16 cellular contexts compared by ENCODE assay signal in the genomic region with DNA sequence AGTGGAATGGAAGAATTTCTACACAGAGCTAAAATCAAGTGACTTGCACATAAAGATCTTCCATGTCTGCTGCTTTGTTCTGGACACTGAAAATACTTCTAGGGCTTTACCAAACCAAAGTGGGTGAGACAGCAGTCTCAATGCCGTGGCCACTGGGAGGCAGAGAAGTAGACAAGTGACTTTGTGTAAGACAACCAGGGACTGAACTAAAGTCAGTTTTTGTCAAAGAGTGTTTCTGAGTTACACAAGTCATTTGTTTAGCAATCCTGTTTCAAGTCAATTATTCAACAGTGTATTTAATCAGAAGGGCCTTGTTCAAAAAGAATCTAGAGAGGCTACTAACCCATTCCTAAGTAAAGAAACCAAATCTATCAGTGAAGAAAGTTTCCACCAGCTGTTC. TPM values are rescaled to one million over a fixed set of nuclear protein-coding genes. Genes with fewer than 3 reads are reported as not detected.
A peak's percentile ranks its signal among the peaks of the same experiment; 100 is the strongest.
DNase-seq lines count a peak whose midpoint lies in the region; ATAC-seq, FAIRE-seq and TF ChIP-seq lines count a peak whose summit lies in the region.
"Had no signal": no experiment of that assay in that cellular context is flagged by ENCODE, and none has a peak within 500 bp of the region (broad histone marks: within the 10 kb centered on the region; RNA-seq: fewer than 3 reads in every experiment).

No MANE protein-coding gene starts in this region.

- H3K4me3 ChIP-seq in SK-N-MC (no peak overlapping the region), keratinocyte (ENCODE audit: control insufficient read depth in 2 of 3, extremely low read depth in 1 of 3, insufficient read depth in 2 of 3, low read depth in 1 of 3, low read length in 3 of 3) (no peak overlapping the region)
- H3K4me3 ChIP-seq: A549 had no signal

- peaks cover 67% of the 10 kb centered on the region for H3K36me3 Mint-ChIP-seq in CD4-positive, alpha-beta T cell (ENCODE audit: low read depth)
- peaks cover 81% of the 10 kb centered on the region for H3K36me3 Mint-ChIP-seq in nephron progenitor cell (ENCODE audit: low read depth)

- H3K27me3 ChIP-seq in CD4-positive, alpha-beta T cell (ENCODE audit: control insufficient read depth, insufficient read depth, low read length): no peaks in the 10 kb centered on the region
- no peaks in the 10 kb centered on the region for H3K27me3 ChIP-seq in keratinocyte (ENCODE audit: control insufficient read depth, extremely low read depth, insufficient read depth, low read length)

- peak; percentile 9 for FAIRE-seq in keratinocyte (lab: Jason Lieb, UNC)

- no peak for DNase-seq in CD4-positive, alpha-beta T cell
- DNase-seq in SK-N-MC (ENCODE audit: low read depth, low spot score) (no peak), keratinocyte (ENCODE audit: low read depth, low spot score) (no peak), nephron progenitor cell (no peak), NCI-H510A treated with DMSO at 0.1 percent for 48 hours (lab: John Stamatoyannopoulos, UW) (no peak), T-helper 2 cell (no peak)
- DNase-seq: C1 segment of cervical spinal cord, NCI-H187, NCI-H345, NCI-H69 had no signal

- H3K9me3 ChIP-seq in CD4-positive, alpha-beta T cell (ENCODE audit: control insufficient read depth, low read length): no peaks in the 10 kb centered on the region
- no peaks in the 10 kb centered on the region for H3K9me3 ChIP-seq in SK-N-MC (ENCODE audit: low read depth, low read length)
- H3K9me3 ChIP-seq in keratinocyte (ENCODE audit: control insufficient read depth, low read depth, low read length): no peaks in the 10 kb centered on the region
- H3K9me3 ChIP-seq: A549 had no signal

- TF ChIP-seq CTCF in CD4-positive, alpha-beta T cell (IDR thresholded peaks at IDR 0.05): no peak
- TF ChIP-seq CTCF in keratinocyte (optimal IDR thresholded peaks at IDR 0.05 in 1 of 3, IDR thresholded peaks at IDR 0.05 in 1 of 3, conservative IDR thresholded peaks at IDR 0.05 in 1 of 3; ENCODE audit: extremely low read depth in 1 of 3, insufficient read depth in 2 of 3, low read length in 3 of 3) (no peak), nephron progenitor cell (IDR thresholded peaks at IDR 0.05) (no peak)

- CTCF ChIA-PET in CD4-positive, alpha-beta T cell (lab: Charles Lee): interaction anchor here (1.0 kb wide), 1 partner anchor 24 kb away, joined by 4 read pairs; no protein-coding TSS in a partner anchor

- intact Hi-C loops in CD4-positive, alpha-beta T cell (cut with DNase I, micrococcal nuclease): no loop called here

- no peak overlapping the region for H3K4me2 ChIP-seq in keratinocyte (ENCODE audit: control insufficient read depth, extremely low read depth, insufficient read depth, low read depth, low read length)
- H3K4me2 ChIP-seq: A549 had no signal

- no peaks in the 10 kb centered on the region for H3K4me1 Mint-ChIP-seq in CD4-positive, alpha-beta T cell (ENCODE audit: low read depth)
- H3K4me1 Mint-ChIP-seq in nephron progenitor cell: no peaks in the 10 kb centered on the region

- no peak overlapping the region for H3K4me3 Mint-ChIP-seq in CD4-positive, alpha-beta T cell
- no peak overlapping the region for H3K4me3 Mint-ChIP-seq in nephron progenitor cell

- H4K20me1 ChIP-seq in keratinocyte (ENCODE audit: control insufficient read depth, extremely low read depth, insufficient read depth, low read length): no peaks in the 10 kb centered on the region

- dilution Hi-C loops in keratinocyte (cut with MboI; ENCODE audit: extremely low pct_ligation_motif_present, low sequenced_read_pairs): no loop called here

- H3K9me1 ChIP-seq in keratinocyte (ENCODE audit: control insufficient read depth, extremely low read depth, insufficient read depth, low read length): no peaks in the 10 kb centered on the region

- peaks cover 90% of the 10 kb centered on the region for H3K36me3 ChIP-seq in SK-N-MC (ENCODE audit: insufficient read depth, low read length)
- peaks cover 13 to 16% of the 10 kb centered on the region in 2 experiments for H3K36me3 ChIP-seq in keratinocyte (ENCODE audit: control insufficient read depth in 2 of 2, extremely low read depth in 1 of 2, insufficient read depth in 2 of 2, low read length in 2 of 2)

- no peaks in the 10 kb centered on the region for H3K79me2 ChIP-seq in keratinocyte (ENCODE audit: control insufficient read depth, insufficient read depth, low read length)

- H3K9ac ChIP-seq in SK-N-MC (ENCODE audit: insufficient read length) (no peak overlapping the region), keratinocyte (ENCODE audit: control insufficient read depth, extremely low read depth, insufficient read depth, low read length) (no peak overlapping the region)

- ATAC-seq in CD4-positive, alpha-beta T cell (ENCODE audit: poor library complexity): no peak
- ATAC-seq in GM19467 (IDR thresholded peaks at IDR 0.05; ENCODE audit: unreplicated experiment) (no peak), HG03565 (IDR thresholded peaks at IDR 0.05; ENCODE audit: unreplicated experiment) (no peak)
- ATAC-seq: HCT116 had no signal

- POLR2A ChIA-PET in CD4-positive, alpha-beta T cell (lab: Charles Lee): interaction anchor here (1.3 kb wide), 1 partner anchor 47 kb away, joined by 5 read pairs; no protein-coding TSS in a partner anchor

- H2AFZ ChIP-seq in keratinocyte (ENCODE audit: control insufficient read depth, low read length): no peak overlapping the region

- H3K27me3 Mint-ChIP-seq in CD4-positive, alpha-beta T cell: no peaks in the 10 kb centered on the region
- peaks cover 4% of the 10 kb centered on the region for H3K27me3 Mint-ChIP-seq in nephron progenitor cell (ENCODE audit: low read depth, poor library complexity)

- H3K4me1 ChIP-seq in keratinocyte (ENCODE audit: control insufficient read depth, extremely low read depth, insufficient read depth, low read length): no peaks in the 10 kb centered on the region

- H3K9me3 Mint-ChIP-seq in CD4-positive, alpha-beta T cell: no peaks in the 10 kb centered on the region
- H3K9me3 Mint-ChIP-seq in nephron progenitor cell: no peaks in the 10 kb centered on the region

- H3K27ac Mint-ChIP-seq in CD4-positive, alpha-beta T cell: peak overlapping the region; percentile 3
- H3K27ac Mint-ChIP-seq in nephron progenitor cell: peak overlapping the region; percentile 66

- no peak overlapping the region for H3K27ac ChIP-seq in CD4-positive, alpha-beta T cell (ENCODE audit: low read depth, low read length)
- H3K27ac ChIP-seq in SK-N-MC: peak overlapping the region; percentile 51
- H3K27ac ChIP-seq in keratinocyte (ENCODE audit: control insufficient read depth, insufficient read depth, low read length): no peak overlapping the region
- H3K27ac ChIP-seq: A549, HL-60, RWPE1 had no signal

RNA-seq across cellular contexts. Expression of gene TCP11L1, which starts 46.6 kb away (rescaled TPM):
- 10 to 100 TPM in 1 of 2 experiments, 1 to 10 TPM in 1; 9.8 to 11.9 TPM for total RNA-seq in CD4-positive, alpha-beta T cell
- 22.8 to 27.6 TPM (median 25.1 TPM) in 3 replicates for polyA plus RNA-seq in keratinocyte
- polyA plus RNA-seq in keratinocyte (2011; ENCODE audit: low read depth): 18.5 TPM
- polyA plus RNA-seq in keratinocyte (2011; cell fraction: cytosol; rRNA removed): 20.8 and 27.7 TPM in 2 replicates
- 40.1 and 42.0 TPM in 2 replicates for polyA plus RNA-seq in keratinocyte (2011; cell fraction: nucleus; rRNA removed)
- 14.3 and 18.3 TPM in 2 replicates for polyA plus RNA-seq in keratinocyte (2012; ENCODE audit: low replicate concordance)
- polyA minus RNA-seq in keratinocyte: 41.5 to 54.0 TPM (median 50.8 TPM) in 3 replicates
- polyA minus RNA-seq in keratinocyte (2011; cell fraction: cytosol; rRNA and poly(A)+ RNA removed): 45.1 TPM
- 35.2 and 63.4 TPM in 2 replicates for polyA minus RNA-seq in keratinocyte (2011; cell fraction: nucleus; rRNA and poly(A)+ RNA removed)
